Comparison of ENCODE assay signal across 30 cellular contexts in the genomic region with DNA sequence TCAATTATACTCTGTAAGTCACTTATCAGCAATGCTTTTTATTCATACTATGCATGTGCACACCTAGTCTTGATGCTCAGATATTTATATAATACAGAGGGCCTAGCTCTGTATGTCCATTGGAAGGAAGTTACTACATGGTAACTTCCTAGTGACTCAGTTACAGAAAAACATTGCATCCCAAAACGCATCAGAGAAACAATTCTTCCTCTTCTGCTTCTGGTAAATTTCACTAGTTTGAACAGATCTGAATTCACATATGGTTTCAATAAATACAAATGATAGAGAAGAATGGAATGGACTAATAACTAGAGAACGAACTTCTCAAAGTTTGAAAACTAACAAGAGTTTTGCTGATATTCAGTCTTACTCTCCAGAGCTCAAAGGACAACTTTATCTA.
"Had no signal": no experiment of that assay in that cellular context is flagged by ENCODE, and none has a peak within 500 bp of the region (broad histone marks: within the 10 kb centered on the region; RNA-seq: fewer than 3 reads in every experiment).

No MANE protein-coding gene starts in this region.

- H3K36me3 ChIP-seq: esophagus muscularis mucosa, lower lobe of right lung, neural progenitor cell, right lobe of liver, thoracic aorta, transverse colon, upper lobe of right lung, uterus had no signal

- H3K4me3 ChIP-seq: esophagus muscularis mucosa, lower lobe of right lung, neural progenitor cell, right lobe of liver, thoracic aorta, transverse colon, upper lobe of right lung, uterus had no signal

- H3K4me1 ChIP-seq: esophagus muscularis mucosa, lower lobe of right lung, neural progenitor cell, parathyroid adenoma, right lobe of liver, transverse colon, upper lobe of right lung, uterus had no signal

- H3K27me3 ChIP-seq: esophagus muscularis mucosa, neural progenitor cell, right lobe of liver, transverse colon, upper lobe of right lung, uterus had no signal

- DNase-seq: cerebellar nuclear complex; effector CD8-positive, alpha-beta T cell; endodermal cell; hypothalamus; immature natural killer cell; islet precursor cell; kidney glomerular epithelial cell; left colon; left ventricle myocardium superior; lower lobe of right lung; naive thymus-derived CD4-positive, alpha-beta T cell; right lobe of liver; small intestine; stimulated activated CD4-positive, alpha-beta T cell treated with anti-CD3 and anti-CD28 coated beads, Interleukin-15, amount 100 ng/mL, for 24 hours; stimulated activated CD4-positive, alpha-beta T cell treated with anti-CD3 and anti-CD28 coated beads, Interleukin-2, amount 100 ng/mL, for 48 hours; stimulated activated naive B cell treated with anti-CD40 and anti-IgM and Interleukin-4, amounts not matched to agents 10 μg/mL and 1 μg/mL and 100 μg/mL, for 72 hours; transverse colon; upper lobe of right lung; uterus had no signal

- H3K27ac ChIP-seq: esophagus muscularis mucosa, lower lobe of right lung, neural progenitor cell, parathyroid adenoma, right lobe of liver, thoracic aorta, transverse colon, upper lobe of right lung, uterus had no signal

- H3K27ac Mint-ChIP-seq: dendritic cell treated with granulocyte-macrophage colony-stimulating factor and Interleukin-4, amounts not matched to agents 40 ng/mL and 50 ng/mL, for 4 days; endodermal cell; immature natural killer cell; naive thymus-derived CD4-positive, alpha-beta T cell; neural progenitor cell; progenitor cell of endocrine pancreas; stimulated activated naive B cell treated with anti-CD40 and anti-IgM and Interleukin-4, amounts not matched to agents 10 μg/mL and 1 μg/mL and 100 μg/mL, for 72 hours; stimulated activated naive CD8-positive, alpha-beta T cell treated with anti-CD3 and anti-CD28 coated beads, Interleukin-15, Interleukin-2, amounts not matched to agents 100 ng/mL and 50 ng/mL, for 24 hours had no signal

- H3K9ac ChIP-seq: neural progenitor cell, parathyroid adenoma had no signal

- H3K9me3 ChIP-seq: esophagus muscularis mucosa, lower lobe of right lung, right lobe of liver, thoracic aorta, transverse colon, upper lobe of right lung, uterus had no signal

- H3K27me3 Mint-ChIP-seq: dendritic cell treated with granulocyte-macrophage colony-stimulating factor and Interleukin-4, amounts not matched to agents 40 ng/mL and 50 ng/mL, for 4 days; naive thymus-derived CD4-positive, alpha-beta T cell; progenitor cell of endocrine pancreas; stimulated activated naive B cell treated with anti-CD40 and anti-IgM and Interleukin-4, amounts not matched to agents 10 μg/mL and 1 μg/mL and 100 μg/mL, for 72 hours; stimulated activated naive CD8-positive, alpha-beta T cell treated with anti-CD3 and anti-CD28 coated beads, Interleukin-15, Interleukin-2, amounts not matched to agents 100 ng/mL and 50 ng/mL, for 24 hours had no signal

- H3K9me3 Mint-ChIP-seq: endodermal cell; nephron; stimulated activated naive CD8-positive, alpha-beta T cell treated with anti-CD3 and anti-CD28 coated beads, Interleukin-15, Interleukin-2, amounts not matched to agents 100 ng/mL and 50 ng/mL, for 24 hours had no signal

- FAIRE-seq: colon, endothelial cell of umbilical vein, frontal cortex, small intestine had no signal

- H3K4me1 Mint-ChIP-seq: immature natural killer cell; naive thymus-derived CD4-positive, alpha-beta T cell; neural progenitor cell; stimulated activated naive B cell treated with anti-CD40 and anti-IgM and Interleukin-4, amounts not matched to agents 10 μg/mL and 1 μg/mL and 100 μg/mL, for 72 hours had no signal

- H3K36me3 Mint-ChIP-seq: naive thymus-derived CD4-positive, alpha-beta T cell; neural progenitor cell; stimulated activated naive B cell treated with anti-CD40 and anti-IgM and Interleukin-4, amounts not matched to agents 10 μg/mL and 1 μg/mL and 100 μg/mL, for 72 hours had no signal

- H3K4me3 Mint-ChIP-seq: dendritic cell treated with granulocyte-macrophage colony-stimulating factor and Interleukin-4, amounts not matched to agents 40 ng/mL and 50 ng/mL, for 4 days; endodermal cell; immature natural killer cell; naive thymus-derived CD4-positive, alpha-beta T cell; nephron; neural progenitor cell; stimulated activated naive B cell treated with anti-CD40 and anti-IgM and Interleukin-4, amounts not matched to agents 10 μg/mL and 1 μg/mL and 100 μg/mL, for 72 hours; stimulated activated naive CD8-positive, alpha-beta T cell treated with anti-CD3 and anti-CD28 coated beads, Interleukin-15, Interleukin-2, amounts not matched to agents 100 ng/mL and 50 ng/mL, for 24 hours had no signal
